Comparison of ENCODE assay signal across 1 cellular context in the genomic region with DNA sequence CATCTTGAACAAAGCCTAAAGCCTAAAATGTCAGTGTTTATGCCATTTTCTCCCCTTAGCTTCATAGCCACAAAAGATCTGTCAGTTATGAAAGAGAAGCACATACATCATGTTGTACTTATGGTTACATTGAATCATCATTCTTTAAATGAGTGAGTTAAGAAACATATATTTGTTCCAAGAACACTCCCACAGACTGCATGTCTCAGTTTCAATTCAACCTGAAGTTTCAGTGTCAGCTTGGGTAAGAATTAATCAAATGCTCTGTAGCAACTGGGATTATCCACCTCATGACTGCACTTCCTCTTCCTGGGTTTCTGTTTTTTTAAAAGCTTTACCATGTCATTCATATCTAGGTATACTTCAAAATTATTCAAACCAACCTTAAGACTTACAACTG.
TF ChIP-seq lines count a peak whose summit lies in the region.

No MANE protein-coding gene starts in this region.

TF ChIP-seq in WTC11, 78 proteins besides CTCF, POLR2A, EP300 and RAD21 (continued from another document):
- TF ChIP-seq, protein P1, sequence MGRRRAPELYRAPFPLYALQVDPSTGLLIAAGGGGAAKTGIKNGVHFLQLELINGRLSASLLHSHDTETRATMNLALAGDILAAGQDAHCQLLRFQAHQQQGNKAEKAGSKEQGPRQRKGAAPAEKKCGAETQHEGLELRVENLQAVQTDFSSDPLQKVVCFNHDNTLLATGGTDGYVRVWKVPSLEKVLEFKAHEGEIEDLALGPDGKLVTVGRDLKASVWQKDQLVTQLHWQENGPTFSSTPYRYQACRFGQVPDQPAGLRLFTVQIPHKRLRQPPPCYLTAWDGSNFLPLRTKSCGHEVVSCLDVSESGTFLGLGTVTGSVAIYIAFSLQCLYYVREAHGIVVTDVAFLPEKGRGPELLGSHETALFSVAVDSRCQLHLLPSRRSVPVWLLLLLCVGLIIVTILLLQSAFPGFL (CRISPR knock-in tag; IDR thresholded peaks at IDR 0.05; ENCODE audit: borderline replicate concordance) = no peak
- TF ChIP-seq, protein P2, sequence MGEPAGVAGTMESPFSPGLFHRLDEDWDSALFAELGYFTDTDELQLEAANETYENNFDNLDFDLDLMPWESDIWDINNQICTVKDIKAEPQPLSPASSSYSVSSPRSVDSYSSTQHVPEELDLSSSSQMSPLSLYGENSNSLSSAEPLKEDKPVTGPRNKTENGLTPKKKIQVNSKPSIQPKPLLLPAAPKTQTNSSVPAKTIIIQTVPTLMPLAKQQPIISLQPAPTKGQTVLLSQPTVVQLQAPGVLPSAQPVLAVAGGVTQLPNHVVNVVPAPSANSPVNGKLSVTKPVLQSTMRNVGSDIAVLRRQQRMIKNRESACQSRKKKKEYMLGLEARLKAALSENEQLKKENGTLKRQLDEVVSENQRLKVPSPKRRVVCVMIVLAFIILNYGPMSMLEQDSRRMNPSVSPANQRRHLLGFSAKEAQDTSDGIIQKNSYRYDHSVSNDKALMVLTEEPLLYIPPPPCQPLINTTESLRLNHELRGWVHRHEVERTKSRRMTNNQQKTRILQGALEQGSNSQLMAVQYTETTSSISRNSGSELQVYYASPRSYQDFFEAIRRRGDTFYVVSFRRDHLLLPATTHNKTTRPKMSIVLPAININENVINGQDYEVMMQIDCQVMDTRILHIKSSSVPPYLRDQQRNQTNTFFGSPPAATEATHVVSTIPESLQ (CRISPR knock-in tag; IDR thresholded peaks at IDR 0.05) = no peak
- no peak for TF ChIP-seq SP1 (CRISPR knock-in tag; conservative IDR thresholded peaks at IDR 0.05)
- no peak for TF ChIP-seq CBFB (CRISPR knock-in tag; IDR thresholded peaks at IDR 0.05; ENCODE audit: low read depth)
